Comparison of ENCODE assay signal across 8 cellular contexts in genomic region chr11:117315285-117316196, GRCh38. TPM values are rescaled to one million over a fixed set of nuclear protein-coding genes. Genes with fewer than 3 reads are reported as not detected.
DNase-seq lines count a peak whose midpoint lies in the region; ATAC-seq and TF ChIP-seq lines count a peak whose summit lies in the region.

No MANE protein-coding gene starts in this region.

- H3K27ac ChIP-seq in C4-2B (peak overlapping the region; percentile 35), body of pancreas (peak overlapping the region; percentile 54 to 83 (median 68))

- intact Hi-C loops in body of pancreas (cut with DNase I) = no loop called here

- ATAC-seq in body of pancreas (peak; percentile 44), left lobe of liver (peak; percentile 11), GM18861 (IDR thresholded peaks at IDR 0.05; ENCODE audit: unreplicated experiment) (no peak)
- ATAC-seq in stimulated activated naive CD8-positive, alpha-beta T cell treated with anti-CD3 and anti-CD28 coated beads, Interleukin-15, amount 100 ng/mL, for 72 hours = peak; percentile 91

- H3K4me3 ChIP-seq in body of pancreas = peak overlapping the region; percentile 78 to 97

- H3K36me3 ChIP-seq in body of pancreas (replicated peaks in 1 of 2; ENCODE audit: insufficient read depth in 1 of 2, low read depth in 2 of 2) = no peaks in the 10 kb centered on the region

- peaks cover 69% of the 10 kb centered on the region for H3K4me1 ChIP-seq in body of pancreas

- TF ChIP-seq POLR2A in body of pancreas (IDR thresholded peaks at IDR 0.05) = no peak

- H3K27me3 Mint-ChIP-seq in stimulated activated naive CD8-positive, alpha-beta T cell treated with anti-CD3 and anti-CD28 coated beads, Interleukin-15, amount 100 ng/mL, for 72 hours = peaks cover 56% of the 10 kb centered on the region

- peaks cover 25% of the 10 kb centered on the region for H3K4me1 Mint-ChIP-seq in stimulated activated naive CD8-positive, alpha-beta T cell treated with anti-CD3 and anti-CD28 coated beads, Interleukin-15, amount 100 ng/mL, for 72 hours

- no peaks in the 10 kb centered on the region for H3K9me3 ChIP-seq in body of pancreas

- H3K27me3 ChIP-seq in body of pancreas = no peaks in the 10 kb centered on the region

- H3K4me3 Mint-ChIP-seq in stimulated activated naive CD8-positive, alpha-beta T cell treated with anti-CD3 and anti-CD28 coated beads, Interleukin-15, amount 100 ng/mL, for 72 hours = peak overlapping the region; percentile 66 to 86

- WGBS in body of pancreas, 2 donors = 0 to 3% methylated on average over 6 to 38 of the region's 62 CpGs

- no peak overlapping the region for H3K27ac Mint-ChIP-seq in stimulated activated naive CD8-positive, alpha-beta T cell treated with anti-CD3 and anti-CD28 coated beads, Interleukin-15, amount 100 ng/mL, for 72 hours

- no peaks in the 10 kb centered on the region for H3K9me3 Mint-ChIP-seq in stimulated activated naive CD8-positive, alpha-beta T cell treated with anti-CD3 and anti-CD28 coated beads, Interleukin-15, amount 100 ng/mL, for 72 hours

- no peak for TF ChIP-seq CTCF in C4-2B (conservative IDR thresholded peaks at IDR 0.05)
- no peak for TF ChIP-seq CTCF in body of pancreas (IDR thresholded peaks at IDR 0.05)

- DNase-seq in M059J (ENCODE audit: low read depth) = peak; percentile 13
- DNase-seq in body of pancreas = peak in 1 of 4 donors; percentile 21
- DNase-seq in left lobe of liver (ENCODE audit: low spot score) = no peak
- peak; percentile 31 to 41 for DNase-seq in stimulated activated naive CD8-positive, alpha-beta T cell treated with anti-CD3 and anti-CD28 coated beads, Interleukin-15, amount 100 ng/mL, for 72 hours
- DNase-seq in NCI-H446 treated with DMSO at 0.1 percent for 48 hours (lab: John Stamatoyannopoulos, UW) = no peak
- no peak for DNase-seq in mesenteric fat pad (ENCODE audit: low spot score)

RNA-seq across cellular contexts. Expression of gene BACE1, which starts 0.5 kb away (rescaled TPM):
- total RNA-seq in M059J (2014; rRNA removed; shearing (Covaris generic)) = 40.9 and 43.3 TPM in 2 replicates
- total RNA-seq in body of pancreas (10 to 100 TPM; 47.0 to 70.5 TPM), left lobe of liver (38.7 TPM), mesenteric fat pad (25.5 TPM)

RNA-seq across cellular contexts. Expression of gene CEP164, which starts 12.1 kb away (rescaled TPM):
- total RNA-seq in M059J (2014; rRNA removed; shearing (Covaris generic)) = 8.4 and 20.6 TPM in 2 replicates
- total RNA-seq in body of pancreas = 10 to 100 TPM; 29.1 to 45.8 TPM
- 11.7 TPM for total RNA-seq in left lobe of liver
- 19.2 TPM for total RNA-seq in mesenteric fat pad

RNA-seq across cellular contexts. Expression of gene BACE1-AS, which starts 24.4 kb away (rescaled TPM):
- total RNA-seq in M059J (2014; rRNA removed; shearing (Covaris generic)) = 0.39 and 2.3 TPM in 2 replicates
- total RNA-seq in body of pancreas (1 to 10 TPM; 5.3 to 6.0 TPM), left lobe of liver (1.5 TPM), mesenteric fat pad (6.6 TPM)

Comparison
In these comparisons a context has a peak if more than half of its experiments do, and no peak if none do; other contexts are left out.
1. DNase-seq: peak in M059J (single experiment) and stimulated activated naive CD8-positive, alpha-beta T cell treated with anti-CD3 and anti-CD28 coated beads, Interleukin-15, amount 100 ng/mL, for 72 hours (2 of 2); none in left lobe of liver (single experiment), NCI-H446 treated with DMSO at 0.1 percent for 48 hours (single experiment) and mesenteric fat pad (single experiment).